In genomic region chr2:151238527-151239487, GRCh38 we compare ENCODE assay signal across 9 cellular contexts. TPM values are rescaled to one million over a fixed set of nuclear protein-coding genes. Genes with fewer than 3 reads are reported as not detected.
DNase-seq lines count a peak whose midpoint lies in the region; ATAC-seq and TF ChIP-seq lines count a peak whose summit lies in the region.
"Had no signal": no experiment of that assay in that cellular context is flagged by ENCODE, and none has a peak within 500 bp of the region (broad histone marks: within the 10 kb centered on the region; RNA-seq: fewer than 3 reads in every experiment).

No MANE protein-coding gene starts in this region.

- no peak overlapping the region for H3K18ac ChIP-seq in neuronal stem cell (ENCODE audit: low read length)

- H3K9me3 Mint-ChIP-seq in activated CD4-positive, alpha-beta T cell treated with anti-CD3 and anti-CD28 coated beads, Interleukin-2, amount 10 ng/mL, durations not matched to agents 24 days and 14 days: no peaks in the 10 kb centered on the region
- H3K9me3 Mint-ChIP-seq: stimulated activated naive CD8-positive, alpha-beta T cell treated with anti-CD3 and anti-CD28 coated beads, Interleukin-15, Interleukin-2, amounts not matched to agents 100 ng/mL and 50 ng/mL, for 24 hours had no signal

- no peaks in the 10 kb centered on the region for H3K36me3 Mint-ChIP-seq in activated CD4-positive, alpha-beta T cell treated with anti-CD3 and anti-CD28 coated beads, Interleukin-2, amount 10 ng/mL, durations not matched to agents 24 days and 14 days (ENCODE audit: low read depth)

- no peak overlapping the region for H2AFZ ChIP-seq in neuronal stem cell (ENCODE audit: low read length)

- H3K9me3 ChIP-seq in neuronal stem cell (replicated peaks in 1 of 2; ENCODE audit: control insufficient read depth in 2 of 2, insufficient read depth in 1 of 2, low read depth in 1 of 2, low read length in 2 of 2): no peaks in the 10 kb centered on the region

- H2BK15ac ChIP-seq in neuronal stem cell (ENCODE audit: low read length): no peak overlapping the region

- H3K9ac ChIP-seq in neuronal stem cell (ENCODE audit: low read depth, low read length, poor library complexity): no peak overlapping the region

- H3K27me3 ChIP-seq in neuronal stem cell (ENCODE audit: control insufficient read depth in 3 of 3, insufficient read depth in 3 of 3, low read depth in 1 of 3, low read length in 3 of 3): no peaks in the 10 kb centered on the region

- no peak overlapping the region for H2BK120ac ChIP-seq in neuronal stem cell (ENCODE audit: low read depth, low read length)

- no peak overlapping the region for H4K91ac ChIP-seq in neuronal stem cell (ENCODE audit: low read depth, low read length, poor library complexity)

- intact Hi-C loops in activated CD4-positive, alpha-beta T cell treated with anti-CD3 and anti-CD28 coated beads, Interleukin-2, amount 10 ng/mL, durations not matched to agents 24 days and 14 days (cut with micrococcal nuclease): loop anchor here (2.0 kb wide), 1 partner anchor 1642 kb away; no protein-coding TSS in a partner anchor

- H3K36me3 ChIP-seq in neuronal stem cell (replicated peaks in 1 of 2; ENCODE audit: control insufficient read depth in 2 of 2, insufficient read depth in 2 of 2, low read length in 2 of 2): no peaks in the 10 kb centered on the region

- H3K4me2 ChIP-seq in neuronal stem cell (ENCODE audit: insufficient read depth, low read length, poor library complexity, severe bottlenecking): no peak overlapping the region

- no peak overlapping the region for H3K4me3 Mint-ChIP-seq in activated CD4-positive, alpha-beta T cell treated with anti-CD3 and anti-CD28 coated beads, Interleukin-2, amount 10 ng/mL, durations not matched to agents 24 days and 14 days
- H3K4me3 Mint-ChIP-seq: stimulated activated naive CD8-positive, alpha-beta T cell treated with anti-CD3 and anti-CD28 coated beads, Interleukin-15, Interleukin-2, amounts not matched to agents 100 ng/mL and 50 ng/mL, for 24 hours had no signal

- no peak overlapping the region for H4K8ac ChIP-seq in neuronal stem cell (ENCODE audit: low read depth, low read length)

- no peak overlapping the region for H3K14ac ChIP-seq in neuronal stem cell (ENCODE audit: low read length)

- H3K23ac ChIP-seq in neuronal stem cell (ENCODE audit: low read depth, low read length, poor library complexity): no peak overlapping the region

- no peaks in the 10 kb centered on the region for H3K4me1 ChIP-seq in neuronal stem cell (ENCODE audit: control insufficient read depth in 2 of 2, insufficient read depth in 1 of 2, low read depth in 1 of 2, low read length in 2 of 2)

- TF ChIP-seq CTCF in fibroblast of pulmonary artery (IDR thresholded peaks at IDR 0.05; ENCODE audit: low read length, missing control alignments): peak; percentile 81

- H2AK5ac ChIP-seq in neuronal stem cell (ENCODE audit: low read depth, low read length): no peak overlapping the region

- H3K4ac ChIP-seq in neuronal stem cell (ENCODE audit: low read length): no peak overlapping the region

- H3K27ac Mint-ChIP-seq in activated CD4-positive, alpha-beta T cell treated with anti-CD3 and anti-CD28 coated beads, Interleukin-2, amount 10 ng/mL, durations not matched to agents 24 days and 14 days: no peak overlapping the region
- H3K27ac Mint-ChIP-seq: stimulated activated naive CD8-positive, alpha-beta T cell treated with anti-CD3 and anti-CD28 coated beads, Interleukin-15, Interleukin-2, amounts not matched to agents 100 ng/mL and 50 ng/mL, for 24 hours had no signal

- no CpG with 5 or more reads among the region's 6 CpGs for WGBS in neuronal stem cell (ENCODE audit: extremely low coverage in 2 of 2, insufficient read length in 2 of 2, insufficient replicate concordance in 1 of 2), 2 donors

- ATAC-seq in GM19395 (IDR thresholded peaks at IDR 0.05; ENCODE audit: unreplicated experiment): peak; percentile 83
- peak; percentile 77 for ATAC-seq in HG03469 (IDR thresholded peaks at IDR 0.05; ENCODE audit: unreplicated experiment)

- no peaks in the 10 kb centered on the region for H3K79me1 ChIP-seq in neuronal stem cell (ENCODE audit: low read depth, low read length)

- peaks cover 13% of the 10 kb centered on the region for H3K27me3 Mint-ChIP-seq in activated CD4-positive, alpha-beta T cell treated with anti-CD3 and anti-CD28 coated beads, Interleukin-2, amount 10 ng/mL, durations not matched to agents 24 days and 14 days
- H3K27me3 Mint-ChIP-seq: stimulated activated naive CD8-positive, alpha-beta T cell treated with anti-CD3 and anti-CD28 coated beads, Interleukin-15, Interleukin-2, amounts not matched to agents 100 ng/mL and 50 ng/mL, for 24 hours had no signal

- H3K27ac ChIP-seq in neuronal stem cell (replicated peaks; ENCODE audit: low read length): no peak overlapping the region

- no peak overlapping the region for H2BK12ac ChIP-seq in neuronal stem cell (ENCODE audit: low read length)

- H3K4me3 ChIP-seq in fibroblast of pulmonary artery (replicated peaks; ENCODE audit: low read depth, low read length) (no peak overlapping the region), neuronal stem cell (ENCODE audit: low read length in 2 of 2) (no peak overlapping the region)

- H3K4me1 Mint-ChIP-seq in activated CD4-positive, alpha-beta T cell treated with anti-CD3 and anti-CD28 coated beads, Interleukin-2, amount 10 ng/mL, durations not matched to agents 24 days and 14 days: no peaks in the 10 kb centered on the region

- DNase-seq in DMS153 (lab: John Stamatoyannopoulos, UW) (peak; percentile 43), NCI-H524 (lab: John Stamatoyannopoulos, UW) (peak; percentile 66 to 76), fibroblast of pulmonary artery (ENCODE audit: low read depth) (peak; percentile 95), neuronal stem cell (ENCODE audit: low spot score) (peak; percentile 59)
- peak; percentile 77 for DNase-seq in activated CD4-positive, alpha-beta T cell treated with anti-CD3 and anti-CD28 coated beads, Interleukin-2, amount 10 ng/mL, durations not matched to agents 24 days and 14 days
- DNase-seq in effector CD8-positive, alpha-beta T cell (lab: John Stamatoyannopoulos, UW): no peak

- no peak overlapping the region for H2BK5ac ChIP-seq in neuronal stem cell (ENCODE audit: low read length)

RNA-seq across cellular contexts. Expression of gene RBM43, which starts 22.9 kb away (rescaled TPM):
- 2.5 and 3.4 TPM in 2 replicates for total RNA-seq in activated CD4-positive, alpha-beta T cell treated with anti-CD3 and anti-CD28 coated beads, Interleukin-2, amount 10 ng/mL, durations not matched to agents 24 days and 14 days
- 3.2 TPM for polyA plus RNA-seq in neuronal stem cell (2013, experiment 1 of 2)
- 3.2 TPM for polyA plus RNA-seq in neuronal stem cell (2013, experiment 2 of 2)

RNA-seq across cellular contexts. Expression of gene NMI, which starts 50.7 kb away (rescaled TPM):
- total RNA-seq in activated CD4-positive, alpha-beta T cell treated with anti-CD3 and anti-CD28 coated beads, Interleukin-2, amount 10 ng/mL, durations not matched to agents 24 days and 14 days: 36.7 and 37.2 TPM in 2 replicates
- polyA plus RNA-seq in neuronal stem cell (2013, experiment 1 of 2): 1.4 TPM
- 1.1 TPM for polyA plus RNA-seq in neuronal stem cell (2013, experiment 2 of 2)
